In genomic region chr2:101193038-101193437, GRCh38 we compare ENCODE assay signal across 2 cellular contexts.
TF ChIP-seq lines count a peak whose summit lies in the region.

No MANE protein-coding gene starts in this region.

TF ChIP-seq in IMR-90, 13 proteins besides CTCF, POLR2A, EP300 and RAD21:
- TF ChIP-seq NFE2L2 (IDR thresholded peaks at IDR 0.05; ENCODE audit: low read depth, low read length) (no peak), MXI1 (IDR thresholded peaks at IDR 0.05; ENCODE audit: borderline replicate concordance, low read depth, low read length) (no peak)

TF ChIP-seq in H1, 55 proteins besides CTCF, POLR2A, EP300 and RAD21:
- TF ChIP-seq POLR2AphosphoS5 (IDR thresholded peaks at IDR 0.05; ENCODE audit: low read depth, low read length): no peak
- no peak for TF ChIP-seq EZH2 (IDR thresholded peaks at IDR 0.05; ENCODE audit: low read depth, low read length, severe bottlenecking)
